ENCODE assay signal across 12 cellular contexts in the genomic region with DNA sequence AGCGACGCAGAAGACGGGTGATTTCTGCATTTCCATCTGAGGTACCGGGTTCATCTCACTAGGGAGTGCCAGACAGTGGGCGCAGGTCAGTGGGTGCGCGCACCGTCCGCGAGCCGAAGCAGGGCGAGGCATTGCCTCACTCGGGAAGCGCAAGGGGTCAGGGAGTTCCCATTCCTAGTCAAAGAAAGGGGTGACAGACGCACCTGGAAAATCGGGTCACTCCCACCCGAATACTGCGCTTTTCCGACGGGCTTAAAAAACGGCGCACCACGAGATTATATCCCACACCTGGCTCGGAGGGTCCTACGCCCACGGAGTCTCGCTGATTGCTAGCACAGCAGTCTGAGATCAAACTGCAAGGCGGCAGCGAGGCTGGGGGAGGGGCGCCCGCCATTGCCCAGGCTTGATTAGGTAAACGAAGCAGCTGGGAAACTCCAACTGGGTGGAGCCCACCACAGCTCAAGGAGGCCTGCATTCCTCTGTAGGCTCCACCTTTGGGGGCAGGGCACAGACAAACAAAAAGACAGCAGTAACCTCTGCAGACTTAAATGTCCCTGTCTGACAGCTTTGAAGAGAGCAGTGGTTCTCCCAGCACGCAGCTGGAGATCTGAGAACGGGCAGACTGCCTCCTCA. TPM values are rescaled to one million over a fixed set of nuclear protein-coding genes. Genes with fewer than 3 reads are reported as not detected.
A peak's percentile ranks its signal among the peaks of the same experiment; 100 is the strongest.
DNase-seq lines count a peak whose midpoint lies in the region; FAIRE-seq and TF ChIP-seq lines count a peak whose summit lies in the region.
"Not testable (repeated sequence)": the region's sequence is repeated elsewhere in the genome, so short reads cannot be mapped to it uniquely, and the experiment has no call there.
"Had no signal": no experiment of that assay in that cellular context is flagged by ENCODE, and none has a peak within 500 bp of the region (broad histone marks: within the 10 kb centered on the region; RNA-seq: fewer than 3 reads in every experiment).

No MANE protein-coding gene starts in this region.

- H2BK12ac ChIP-seq in H1 (ENCODE audit: low read depth, low read length), result not testable (repeated sequence)

- H2AFZ ChIP-seq in SK-N-SH (ENCODE audit: low read depth); H1 (ENCODE audit: low read length): not testable (repeated sequence)

- not testable (repeated sequence) for H3K56ac ChIP-seq in H1 (replicated peaks; ENCODE audit: insufficient read length, low read depth, low read length)

- FAIRE-seq in H1 (lab: Jason Lieb, UNC), result not testable (repeated sequence)

- not testable (repeated sequence) for H4K91ac ChIP-seq in H1 (replicated peaks; ENCODE audit: insufficient read length, low read length)

- not testable (repeated sequence) for DNase-seq in LNCaP clone FGC (ENCODE audit: low read depth); SK-N-SH
- DNase-seq in NCI-H748 (lab: John Stamatoyannopoulos, UW; ENCODE audit: unreplicated experiment), result peak; percentile 29
- DNase-seq in H1 (ENCODE audit: low read depth in 1 of 2, low spot score in 2 of 2), result peak; percentile 19 to 50
- DNase-seq in nephron progenitor cell, result peak; percentile 51

- not testable (repeated sequence) for H3K4me1 ChIP-seq in ES-I3 (ENCODE audit: insufficient read depth, low read length); SK-N-SH (ENCODE audit: control insufficient read depth in 1 of 2, insufficient read depth in 2 of 2, low read depth in 1 of 2, low read length in 1 of 2); H1 (replicated peaks in 1 of 4; ENCODE audit: control insufficient read depth in 3 of 4, insufficient read depth in 4 of 4, low read length in 3 of 4)

- peak overlapping the region; percentile 78 for H3K9ac ChIP-seq in ES-I3 (ENCODE audit: low read depth, low read length)
- H3K9ac ChIP-seq in SK-N-SH, result peak overlapping the region; percentile 50
- peak overlapping the region in 3 of 4 experiments; percentile 14 to 60 (median 53); a peak in 2 of 7 replicates for H3K9ac ChIP-seq in H1 (replicated peaks in 1 of 4; ENCODE audit: extremely low read depth in 1 of 4, low read depth in 3 of 4, low read length in 3 of 4)

- POLR2A ChIA-PET in SK-N-SH (lab: Yijun Ruan, JAX) (interaction anchor here (0.6 kb wide), 1 partner anchor 1201 kb away, joined by 3 read pairs; no protein-coding TSS in a partner anchor), H1 (lab: Charles Lee; ENCODE audit: partially characterized antibody) (interaction anchor here (0.9 to 1.4 kb wide), 2 partner anchors 17 to 19 kb away, joined by 3 to 6 read pairs; no protein-coding TSS in a partner anchor)

- not testable (repeated sequence) for TF ChIP-seq RAD21 in SK-N-SH (IDR thresholded peaks at IDR 0.05; ENCODE audit: low read length); H1 (IDR thresholded peaks at IDR 0.05 in 1 of 2, conservative IDR thresholded peaks at IDR 0.05 in 1 of 2; ENCODE audit: low read depth in 2 of 2, low read length in 2 of 2)

- H4K20me1 ChIP-seq in SK-N-SH (ENCODE audit: insufficient read depth); H1 (replicated peaks in 1 of 2; ENCODE audit: control insufficient read depth in 1 of 2, insufficient read depth in 2 of 2, low read length in 2 of 2): not testable (repeated sequence)

- H3K79me2 ChIP-seq in SK-N-SH (ENCODE audit: insufficient read depth), result peaks cover 13% of the 10 kb centered on the region; the same call in 1 of the 2 replicates
- peaks cover 0 to 19% of the 10 kb centered on the region in 2 experiments; a peak in 2 of 4 replicates for H3K79me2 ChIP-seq in H1 (ENCODE audit: control insufficient read depth in 1 of 2, insufficient read depth in 2 of 2, low read length in 2 of 2)

- not testable (repeated sequence) for H2AK5ac ChIP-seq in H1 (ENCODE audit: low read depth, low read length)

- not testable (repeated sequence) for H3K79me1 ChIP-seq in H1 (ENCODE audit: low read depth, low read length)

- H3K4me3 Mint-ChIP-seq in nephron progenitor cell, result peak overlapping the region; percentile 90

- peaks cover 27% of the 10 kb centered on the region for H3K36me3 Mint-ChIP-seq in nephron progenitor cell (ENCODE audit: low read depth)

- H3K4me1 Mint-ChIP-seq in nephron progenitor cell, result peaks cover 15% of the 10 kb centered on the region

- not testable (repeated sequence) for TF ChIP-seq CTCF in LNCaP clone FGC (IDR thresholded peaks at IDR 0.05; ENCODE audit: control insufficient read depth, extremely low read depth, insufficient read depth); SK-N-SH (IDR thresholded peaks at IDR 0.05); H1 (IDR thresholded peaks at IDR 0.05; ENCODE audit: control extremely low read depth in 1 of 3, insufficient read depth in 1 of 3, low read depth in 1 of 3, low read length in 3 of 3); nephron progenitor cell (IDR thresholded peaks at IDR 0.05)

- WGBS in SK-N-SH (ENCODE audit: low lambda C conversion rate), result 10% methylated on average over 13 of the region's 34 CpGs
- WGBS in H1 (ENCODE audit: extremely low coverage in 1 of 2, insufficient coverage in 1 of 2, insufficient read length in 1 of 2, insufficient replicate concordance in 2 of 2, low coverage in 1 of 2, low lambda C conversion rate in 2 of 2, missing lambda C conversion rate in 1 of 2), 2 experiments, result 86% methylated on average over 7 of the region's 34 CpGs; no CpG with 5 or more reads in 1 of the 2 experiments

- TF ChIP-seq EP300 in SK-N-SH (IDR thresholded peaks at IDR 0.05; ENCODE audit: borderline replicate concordance in 1 of 2, low read depth in 1 of 2, low read length in 1 of 2); H1 (IDR thresholded peaks at IDR 0.05; ENCODE audit: borderline replicate concordance in 1 of 2, low read depth in 2 of 2, low read length in 2 of 2): not testable (repeated sequence)

- TF ChIP-seq POLR2A in H1 (IDR thresholded peaks at IDR 0.05; ENCODE audit: control extremely low read depth in 1 of 2, low read depth in 2 of 2, low read length in 2 of 2), result not testable (repeated sequence)

- H3K27me3 ChIP-seq in SK-N-SH (ENCODE audit: insufficient read depth); H1 (replicated peaks in 1 of 4; ENCODE audit: control insufficient read depth in 3 of 4, extremely low read depth in 1 of 4, insufficient read depth in 3 of 4, low read length in 3 of 4): not testable (repeated sequence)

- H2BK120ac ChIP-seq in H1 (replicated peaks; ENCODE audit: low read depth, low read length), result not testable (repeated sequence)

- peak overlapping the region; percentile 48; the same call in 1 of the 2 replicates for H3K4me2 ChIP-seq in SK-N-SH
- peak overlapping the region in 1 of 2 experiments; percentile 73; a peak in 2 of 4 replicates for H3K4me2 ChIP-seq in H1 (ENCODE audit: insufficient read depth in 1 of 2, low read depth in 2 of 2, low read length in 2 of 2)

- H3K23me2 ChIP-seq in H1 (ENCODE audit: low read depth, low read length), result not testable (repeated sequence)

- H3K27me3 Mint-ChIP-seq in nephron progenitor cell (ENCODE audit: low read depth, poor library complexity), result not testable (repeated sequence)

- not testable (repeated sequence) for H2BK20ac ChIP-seq in H1 (ENCODE audit: low read length)

- H2BK15ac ChIP-seq in H1 (ENCODE audit: low read length), result not testable (repeated sequence)

- not testable (repeated sequence) for H3K14ac ChIP-seq in H1 (ENCODE audit: insufficient read length)

- H3K9me3 ChIP-seq in ES-I3 (ENCODE audit: control insufficient read depth, insufficient read depth, low read length); SK-N-SH; H1 (ENCODE audit: insufficient read depth in 2 of 2, low read depth in 1 of 2, low read length in 1 of 2): not testable (repeated sequence)

- peaks cover 45% of the 10 kb centered on the region for H3K9me3 Mint-ChIP-seq in nephron progenitor cell

- H4K5ac ChIP-seq in H1 (ENCODE audit: insufficient read length, low read depth, low read length), result not testable (repeated sequence)

- not testable (repeated sequence) for H3K18ac ChIP-seq in H1 (ENCODE audit: extremely low read depth, low read length)

- H3K27ac Mint-ChIP-seq in nephron progenitor cell, result peak overlapping the region; percentile 99

- peak overlapping the region; percentile 52 to 62 for H3K27ac ChIP-seq in SK-N-SH (ENCODE audit: low read depth in 2 of 2, low read length in 1 of 2)
- H3K27ac ChIP-seq in H1 (ENCODE audit: low read depth, low read length), result not testable (repeated sequence)

- not testable (repeated sequence) for H3K4ac ChIP-seq in H1 (replicated peaks; ENCODE audit: insufficient read length, low read depth, low read length)

- CTCF ChIA-PET in SK-N-SH (lab: Yijun Ruan, JAX); H1 (lab: Charles Lee; ENCODE audit: partially characterized antibody): not testable (repeated sequence)

- not testable (repeated sequence) for H3F3A ChIP-seq in SK-N-SH (replicated peaks; ENCODE audit: insufficient read depth)

- H2BK5ac ChIP-seq in H1 (ENCODE audit: low read depth, low read length), result not testable (repeated sequence)

- not testable (repeated sequence) for H3K9me2 ChIP-seq in SK-N-SH

- H4K8ac ChIP-seq in H1 (ENCODE audit: extremely low read depth, insufficient read depth, low read length), result not testable (repeated sequence)

- not testable (repeated sequence) for H3K36me3 ChIP-seq in ES-I3 (ENCODE audit: insufficient read depth, low read length); SK-N-SH (replicated peaks in 1 of 2; ENCODE audit: control insufficient read depth in 1 of 2, insufficient read depth in 2 of 2, low read length in 1 of 2); H1 (ENCODE audit: control insufficient read depth in 2 of 4, insufficient read depth in 4 of 4, low read length in 3 of 4)

- not testable (repeated sequence) for H3K23ac ChIP-seq in H1 (ENCODE audit: insufficient read length)

- H3K4me3 ChIP-seq in LNCaP clone FGC (ENCODE audit: low read depth, low read length), result peak overlapping the region; percentile 57
- H3K4me3 ChIP-seq in SK-N-SH (ENCODE audit: low read depth in 2 of 2, low read length in 1 of 2), result peak overlapping the region; percentile 48 to 50
- peak overlapping the region; percentile 23 to 65 (median 33) for H3K4me3 ChIP-seq in H1 (ENCODE audit: extremely low read depth in 1 of 4, insufficient read depth in 2 of 4, low read depth in 3 of 4, low read length in 4 of 4)
- peak overlapping the region; percentile 33 for H3K4me3 ChIP-seq in iPS-11a (ENCODE audit: low read depth, low read length)

RNA-seq across cellular contexts. Expression of a gene that starts 35.0 kb away (rescaled TPM):
- polyA plus RNA-seq in SK-N-SH (2012; rRNA removed) (not detected in 2 replicates), H1 (2011; rRNA removed) (not detected in 2 replicates)
- polyA plus RNA-seq in SK-N-SH (2012; cell fraction: cytosol; rRNA removed), result not detected in 2 replicates
- polyA plus RNA-seq in SK-N-SH (2012; cell fraction: nucleus; rRNA removed), result not detected in 2 replicates
- not detected in 2 replicates for total RNA-seq in H1 (2021; fragmentation: NEBNext Ultra II Directional; extraction: Animal tissue kit (Norgen Biotek cat#: 25700))
- 0.06 TPM for polyA plus RNA-seq in H1 (2011; cell fraction: cytosol; rRNA removed)
- polyA plus RNA-seq in H1 (2011; cell fraction: nucleus; rRNA removed), result not detected
- polyA plus RNA-seq in H1 (2012, experiment 1 of 2), result not detected in 4 replicates
- not detected for polyA plus RNA-seq in H1 (2012, experiment 2 of 2)
- not detected for polyA plus RNA-seq in H1 (2013, experiment 1 of 2)
- polyA plus RNA-seq in H1 (2013, experiment 2 of 2), result not detected
- polyA minus RNA-seq in H1 (2011; rRNA and poly(A)+ RNA removed), result not detected in 2 replicates
- polyA minus RNA-seq in H1 (2011; cell fraction: cytosol; rRNA and poly(A)+ RNA removed), result not detected
- not detected for polyA minus RNA-seq in H1 (2011; cell fraction: nucleus; rRNA and poly(A)+ RNA removed)
- total RNA-seq: CD8-positive, alpha-beta T cell; GM23248; HepG2; Peyer's patch had no signal
- polyA plus RNA-seq: AG04450, GM23248, HepG2 had no signal
